ENCODE assay signal across 8 cellular contexts in genomic region chr7:48299580-48300169, GRCh38.
DNase-seq lines count a peak whose midpoint lies in the region; ATAC-seq and TF ChIP-seq lines count a peak whose summit lies in the region.

No MANE protein-coding gene starts in this region.

- DNase-seq in A673 (ENCODE audit: low spot score), result peak; percentile 69
- DNase-seq in MG63, result peak; percentile 59
- peak; percentile 72 for DNase-seq in endothelial cell (ENCODE audit: low spot score)
- peak; percentile 51 for DNase-seq in mesenchymal stem cell
- DNase-seq in suprapubic skin (ENCODE audit: low spot score in 2 of 2), result no peak

- no peak overlapping the region for H2BK5ac ChIP-seq in mesenchymal stem cell (ENCODE audit: low read depth, low read length, poor library complexity, severe bottlenecking)

- no peaks in the 10 kb centered on the region for H3K36me3 ChIP-seq in A673 (ENCODE audit: insufficient read depth, low read length, poor library complexity, severe bottlenecking)
- no peaks in the 10 kb centered on the region for H3K36me3 ChIP-seq in MG63
- H3K36me3 ChIP-seq in mesenchymal stem cell (ENCODE audit: control insufficient read depth in 1 of 2, insufficient read depth in 2 of 2, low read depth in 1 of 2, low read length in 2 of 2), result no peaks in the 10 kb centered on the region
- H3K36me3 ChIP-seq in suprapubic skin, result no peaks in the 10 kb centered on the region

- H2BK120ac ChIP-seq in mesenchymal stem cell (ENCODE audit: low read depth, low read length), result no peak overlapping the region

- H3K4me1 ChIP-seq in A673 (ENCODE audit: insufficient read depth, low read length, poor library complexity, severe bottlenecking) (no peaks in the 10 kb centered on the region), mesenchymal stem cell (ENCODE audit: control insufficient read depth, insufficient read depth, low read depth, low read length) (no peaks in the 10 kb centered on the region), suprapubic skin (no peaks in the 10 kb centered on the region)

- no peak overlapping the region for H2AFZ ChIP-seq in mesenchymal stem cell (ENCODE audit: low read depth, low read length)

- H3K9me3 ChIP-seq in A673 (ENCODE audit: low read depth, low read length, poor library complexity, severe bottlenecking) (no peaks in the 10 kb centered on the region), MG63 (no peaks in the 10 kb centered on the region; the same call in 1 of the 2 replicates), mesenchymal stem cell (ENCODE audit: control insufficient read depth, low read length) (no peaks in the 10 kb centered on the region), suprapubic skin (no peaks in the 10 kb centered on the region)

- no peak overlapping the region for H2BK15ac ChIP-seq in mesenchymal stem cell (ENCODE audit: low read depth, poor library complexity, severe bottlenecking)

- no peak for TF ChIP-seq EP300 in suprapubic skin (IDR thresholded peaks at IDR 0.05)

- TF ChIP-seq POLR2A in suprapubic skin (IDR thresholded peaks at IDR 0.05), result no peak

- no peaks in the 10 kb centered on the region for H3K4me1 Mint-ChIP-seq in endothelial cell (ENCODE audit: unreplicated experiment)

- BruUV-seq in A673 (replicated peaks; lab: Mats Ljungman, UMichigan), result no TSS peak

- no peaks in the 10 kb centered on the region for H3K9me3 Mint-ChIP-seq in endothelial cell (ENCODE audit: unreplicated experiment)

- H3K27me3 Mint-ChIP-seq in endothelial cell (ENCODE audit: unreplicated experiment), result no peaks in the 10 kb centered on the region

- H3K14ac ChIP-seq in mesenchymal stem cell (ENCODE audit: low read length in 2 of 2), result no peak overlapping the region

- WGBS in mesenchymal stem cell, result 27% methylated on average over 4 of the region's 4 CpGs
- 36% methylated on average over 4 of the region's 4 CpGs for WGBS in suprapubic skin

- peak overlapping the region; percentile 37 for H3K9ac ChIP-seq in mesenchymal stem cell (ENCODE audit: low read length)

- H3K4ac ChIP-seq in mesenchymal stem cell (ENCODE audit: low read depth in 1 of 2, low read length in 2 of 2), result no peak overlapping the region

- H3K27me3 ChIP-seq in A673 (replicated peaks; ENCODE audit: insufficient read depth, low read depth, low read length, poor library complexity) (no peaks in the 10 kb centered on the region), MG63 (no peaks in the 10 kb centered on the region), mesenchymal stem cell (ENCODE audit: control insufficient read depth in 1 of 2, insufficient read depth in 1 of 2, low read length in 2 of 2) (no peaks in the 10 kb centered on the region), suprapubic skin (no peaks in the 10 kb centered on the region)

- TF ChIP-seq CTCF in A673 (conservative IDR thresholded peaks at IDR 0.05; ENCODE audit: low read depth, low read length), result peak; percentile 72
- peak; percentile 69 for TF ChIP-seq CTCF in GM12875 (IDR thresholded peaks at IDR 0.05; ENCODE audit: borderline replicate concordance, insufficient read depth, low read depth, low read length)
- TF ChIP-seq CTCF in endothelial cell (IDR thresholded peaks at IDR 0.05; ENCODE audit: unreplicated experiment), result peak; percentile 44
- TF ChIP-seq CTCF in suprapubic skin (IDR thresholded peaks at IDR 0.05), result peak; percentile 36 to 53

- no peaks in the 10 kb centered on the region for H3K79me1 ChIP-seq in mesenchymal stem cell (replicated peaks; ENCODE audit: low read length, poor library complexity, severe bottlenecking)

- no peak overlapping the region for H3K4me2 ChIP-seq in mesenchymal stem cell (ENCODE audit: low read length, poor library complexity, severe bottlenecking)

- no peak overlapping the region for H3K4me3 Mint-ChIP-seq in endothelial cell (ENCODE audit: unreplicated experiment)

- no peak overlapping the region for H2AK5ac ChIP-seq in mesenchymal stem cell (ENCODE audit: low read length, severe bottlenecking)

- no peak overlapping the region for H4K91ac ChIP-seq in mesenchymal stem cell (ENCODE audit: low read length)

- no peak overlapping the region for H3K27ac Mint-ChIP-seq in endothelial cell (ENCODE audit: unreplicated experiment)

- POLR2A ChIA-PET in A673 (lab: Charles Lee; ENCODE audit: low non-redundant PET), result no interaction called here

- intact Hi-C loops in A673 (cut with micrococcal nuclease; ENCODE audit: unreplicated experiment), result loop anchor here (10.0 kb wide), 2 partner anchors 575 to 1555 kb away; no protein-coding TSS in a partner anchor

- CTCF ChIA-PET in A673 (lab: Charles Lee), result no interaction called here

- ATAC-seq in HG02588 (IDR thresholded peaks at IDR 0.05; ENCODE audit: unreplicated experiment) (peak; percentile 79), SK-N-SH treated with all-trans-retinoic acid at 6 μM for 48 hours (peak; percentile 99)

- H3K27ac ChIP-seq in A673 (ENCODE audit: low read depth, low read length, poor library complexity, severe bottlenecking), result no peak overlapping the region
- no peak overlapping the region for H3K27ac ChIP-seq in mesenchymal stem cell (ENCODE audit: low read length, poor library complexity, severe bottlenecking)
- H3K27ac ChIP-seq in suprapubic skin, result no peak overlapping the region

- no peak overlapping the region for H2BK12ac ChIP-seq in mesenchymal stem cell (ENCODE audit: low read length in 2 of 2)

- H3K23ac ChIP-seq in mesenchymal stem cell (ENCODE audit: low read length in 2 of 2), result no peak overlapping the region

- no peak overlapping the region for H3K18ac ChIP-seq in mesenchymal stem cell (ENCODE audit: low read depth in 1 of 2, low read length in 2 of 2)

- H3K4me3 ChIP-seq in A673 (ENCODE audit: low read depth, low read length, poor library complexity, severe bottlenecking) (no peak overlapping the region), GM12875 (ENCODE audit: low read depth, low read length) (no peak overlapping the region), MG63 (no peak overlapping the region), mesenchymal stem cell (ENCODE audit: insufficient read depth in 1 of 2, low read depth in 1 of 2, low read length in 2 of 2) (no peak overlapping the region), suprapubic skin (no peak overlapping the region)

- no peak overlapping the region for H4K8ac ChIP-seq in mesenchymal stem cell (ENCODE audit: low read length)

- no peaks in the 10 kb centered on the region for H3K36me3 Mint-ChIP-seq in endothelial cell (ENCODE audit: low read depth, unreplicated experiment)

TF ChIP-seq in SK-N-SH treated with all-trans-retinoic acid at 6 μM for 48 hours, 23 proteins besides CTCF, POLR2A, EP300 and RAD21 (continues in another document):
- TF ChIP-seq CSRNP3 (CRISPR knock-in tag; IDR thresholded peaks at IDR 0.05) (no peak), PPARA (CRISPR knock-in tag; IDR thresholded peaks at IDR 0.05; ENCODE audit: borderline replicate concordance) (no peak), ARNTL (CRISPR knock-in tag; IDR thresholded peaks at IDR 0.05; ENCODE audit: borderline replicate concordance, low read depth) (no peak), ZNF8 (CRISPR knock-in tag; IDR thresholded peaks at IDR 0.05) (no peak), PATZ1 (CRISPR knock-in tag; IDR thresholded peaks at IDR 0.05; ENCODE audit: borderline replicate concordance) (no peak), RARB (CRISPR knock-in tag; IDR thresholded peaks at IDR 0.05) (no peak), ZFP3 (CRISPR knock-in tag; IDR thresholded peaks at IDR 0.05) (no peak), ZNF565 (CRISPR knock-in tag; conservative IDR thresholded peaks at IDR 0.05; ENCODE audit: low read depth) (no peak), TOX (CRISPR knock-in tag; IDR thresholded peaks at IDR 0.05; ENCODE audit: borderline replicate concordance) (no peak), ZNF70 (CRISPR knock-in tag; IDR thresholded peaks at IDR 0.05) (no peak), ISL1 (CRISPR knock-in tag; IDR thresholded peaks at IDR 0.05) (no peak), BACH2 (CRISPR knock-in tag; IDR thresholded peaks at IDR 0.05; ENCODE audit: borderline replicate concordance) (no peak), TCF4 (CRISPR knock-in tag; IDR thresholded peaks at IDR 0.05; ENCODE audit: borderline replicate concordance) (no peak)

Comparison
In these comparisons a context has a peak if more than half of its experiments do, and no peak if none do; other contexts are left out.
1. DNase-seq: peak in A673 (single experiment), MG63 (single experiment), endothelial cell (single experiment) and mesenchymal stem cell (single experiment); none in suprapubic skin (0 of 2).
2. Peak in every context shown above with its lines, with median percentiles within 50 percentile points of each other: CTCF ChIP-seq.